In genomic region chrX:97401154-97401553, GRCh38 we compare ENCODE assay signal across 8 cellular contexts.
DNase-seq lines count a peak whose midpoint lies in the region; ATAC-seq and TF ChIP-seq lines count a peak whose summit lies in the region.

No MANE protein-coding gene starts in this region.

- H3K9me2 ChIP-seq in Karpas-422 (replicated peaks; ENCODE audit: insufficient read depth, low read length) (no peaks in the 10 kb centered on the region), GM23248 (ENCODE audit: insufficient read depth) (no peaks in the 10 kb centered on the region)

- ATAC-seq in GM18867 (IDR thresholded peaks at IDR 0.05; ENCODE audit: unreplicated experiment) (peak; percentile 64), HG02759 (IDR thresholded peaks at IDR 0.05; ENCODE audit: unreplicated experiment) (peak; percentile 60), SK-N-SH treated with all-trans-retinoic acid at 6 μM for 48 hours (no peak)

- H3F3A ChIP-seq in GM23248 (ENCODE audit: insufficient read depth) = no peaks in the 10 kb centered on the region

- H3K4me1 ChIP-seq in ACC112 (ENCODE audit: control insufficient read depth, insufficient read depth, low read length, unreplicated experiment) = peaks cover 39% of the 10 kb centered on the region
- peaks cover 68% of the 10 kb centered on the region for H3K4me1 ChIP-seq in Karpas-422 (ENCODE audit: low read length)
- peaks cover 4% of the 10 kb centered on the region for H3K4me1 ChIP-seq in GM23248 (ENCODE audit: insufficient read depth)

- H3K27ac ChIP-seq in ACC112 (ENCODE audit: low read depth, low read length) = peak overlapping the region; percentile 55; the same call in 1 of the 2 replicates
- H3K27ac ChIP-seq in Karpas-422 (ENCODE audit: low read length) = peak overlapping the region; percentile 56; the same call in 1 of the 2 replicates
- H3K27ac ChIP-seq in GM23248 = no peak overlapping the region

- no peaks in the 10 kb centered on the region for H3K9me3 ChIP-seq in Karpas-422 (ENCODE audit: low read length)
- H3K9me3 ChIP-seq in GM23248 (ENCODE audit: low read depth) = no peaks in the 10 kb centered on the region

- H3K4me2 ChIP-seq in Karpas-422 (ENCODE audit: low read depth, low read length, poor library complexity, severe bottlenecking) (peak overlapping the region; percentile 27), GM23248 (ENCODE audit: unreplicated experiment) (no peak overlapping the region)

- WGBS in GM23248 (ENCODE audit: low coverage in 1 of 2, low lambda C conversion rate in 2 of 2, missing lambda C conversion rate in 2 of 2), 2 experiments = 0 to 50% methylated on average over 1 to 2 of the region's 2 CpGs

- H2AFZ ChIP-seq in ACC112 (ENCODE audit: low read length, unreplicated experiment) (no peak overlapping the region), Karpas-422 (ENCODE audit: low read length) (peak overlapping the region; percentile 30; the same call in 1 of the 2 replicates), GM23248 (no peak overlapping the region)

- no peaks in the 10 kb centered on the region for H3K79me2 ChIP-seq in ACC112 (ENCODE audit: control insufficient read depth, insufficient read depth, low read length, unreplicated experiment)
- H3K79me2 ChIP-seq in Karpas-422 (ENCODE audit: low read length) = no peaks in the 10 kb centered on the region
- H3K79me2 ChIP-seq in GM23248 (ENCODE audit: insufficient read depth) = no peaks in the 10 kb centered on the region

- H3K27me3 ChIP-seq in ACC112 (ENCODE audit: insufficient read depth, low read length) = no peaks in the 10 kb centered on the region
- H3K27me3 ChIP-seq in Karpas-422 (ENCODE audit: low read length) = no peaks in the 10 kb centered on the region
- H3K27me3 ChIP-seq in GM23248 (replicated peaks; ENCODE audit: insufficient read depth) = no peaks in the 10 kb centered on the region

- H3K9ac ChIP-seq in Karpas-422 (ENCODE audit: low read length) = no peak overlapping the region
- no peak overlapping the region for H3K9ac ChIP-seq in GM23248

- DNase-seq in Karpas-422 (no peak), NOMO-1 (lab: John Stamatoyannopoulos, UW; ENCODE audit: unreplicated experiment in 2 of 2) (no peak), G401 (ENCODE audit: low spot score) (no peak), GM23248 (no peak)

- in situ Hi-C loops in G401 (cut with HindIII; ENCODE audit: low sequenced_read_pairs) (no loop called here), GM23248 (cut with MboI) (no loop called here)

- H3K4me3 ChIP-seq in ACC112 (ENCODE audit: low read depth, low read length) = no peak overlapping the region
- H3K4me3 ChIP-seq in Karpas-422 (ENCODE audit: low read length) = no peak overlapping the region
- H3K4me3 ChIP-seq in GM23248 = no peak overlapping the region

- H3K36me3 ChIP-seq in ACC112 (ENCODE audit: insufficient read depth, low read length) (no peaks in the 10 kb centered on the region), Karpas-422 (ENCODE audit: insufficient read depth, low read length) (no peaks in the 10 kb centered on the region), GM23248 (ENCODE audit: low read depth) (no peaks in the 10 kb centered on the region)

- no peaks in the 10 kb centered on the region for H4K20me1 ChIP-seq in Karpas-422 (ENCODE audit: insufficient read depth, low read depth, low read length)
- H4K20me1 ChIP-seq in GM23248 (ENCODE audit: insufficient read depth) = no peaks in the 10 kb centered on the region

TF ChIP-seq in SK-N-SH treated with all-trans-retinoic acid at 6 μM for 48 hours, 23 proteins besides CTCF, POLR2A, EP300 and RAD21:
- no peak for TF ChIP-seq ZFP3 (CRISPR knock-in tag; IDR thresholded peaks at IDR 0.05)
- TF ChIP-seq, protein P1, sequence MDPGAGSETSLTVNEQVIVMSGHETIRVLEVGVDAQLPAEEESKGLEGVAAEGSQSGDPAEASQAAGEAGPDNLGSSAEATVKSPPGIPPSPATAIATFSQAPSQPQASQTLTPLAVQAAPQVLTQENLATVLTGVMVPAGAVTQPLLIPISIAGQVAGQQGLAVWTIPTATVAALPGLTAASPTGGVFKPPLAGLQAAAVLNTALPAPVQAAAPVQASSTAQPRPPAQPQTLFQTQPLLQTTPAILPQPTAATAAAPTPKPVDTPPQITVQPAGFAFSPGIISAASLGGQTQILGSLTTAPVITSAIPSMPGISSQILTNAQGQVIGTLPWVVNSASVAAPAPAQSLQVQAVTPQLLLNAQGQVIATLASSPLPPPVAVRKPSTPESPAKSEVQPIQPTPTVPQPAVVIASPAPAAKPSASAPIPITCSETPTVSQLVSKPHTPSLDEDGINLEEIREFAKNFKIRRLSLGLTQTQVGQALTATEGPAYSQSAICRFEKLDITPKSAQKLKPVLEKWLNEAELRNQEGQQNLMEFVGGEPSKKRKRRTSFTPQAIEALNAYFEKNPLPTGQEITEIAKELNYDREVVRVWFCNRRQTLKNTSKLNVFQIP (CRISPR knock-in tag; IDR thresholded peaks at IDR 0.05; ENCODE audit: borderline replicate concordance, low read depth) = no peak
- TF ChIP-seq ESRRG (CRISPR knock-in tag; IDR thresholded peaks at IDR 0.05) = no peak
- no peak for TF ChIP-seq CSDC2 (CRISPR knock-in tag; IDR thresholded peaks at IDR 0.05)
- no peak for TF ChIP-seq ARNTL (CRISPR knock-in tag; IDR thresholded peaks at IDR 0.05; ENCODE audit: borderline replicate concordance, low read depth)
- TF ChIP-seq, protein P2, sequence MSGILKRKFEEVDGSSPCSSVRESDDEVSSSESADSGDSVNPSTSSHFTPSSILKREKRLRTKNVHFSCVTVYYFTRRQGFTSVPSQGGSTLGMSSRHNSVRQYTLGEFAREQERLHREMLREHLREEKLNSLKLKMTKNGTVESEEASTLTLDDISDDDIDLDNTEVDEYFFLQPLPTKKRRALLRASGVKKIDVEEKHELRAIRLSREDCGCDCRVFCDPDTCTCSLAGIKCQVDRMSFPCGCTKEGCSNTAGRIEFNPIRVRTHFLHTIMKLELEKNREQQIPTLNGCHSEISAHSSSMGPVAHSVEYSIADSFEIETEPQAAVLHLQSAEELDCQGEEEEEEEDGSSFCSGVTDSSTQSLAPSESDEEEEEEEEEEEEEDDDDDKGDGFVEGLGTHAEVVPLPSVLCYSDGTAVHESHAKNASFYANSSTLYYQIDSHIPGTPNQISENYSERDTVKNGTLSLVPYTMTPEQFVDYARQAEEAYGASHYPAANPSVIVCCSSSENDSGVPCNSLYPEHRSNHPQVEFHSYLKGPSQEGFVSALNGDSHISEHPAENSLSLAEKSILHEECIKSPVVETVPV (CRISPR knock-in tag; IDR thresholded peaks at IDR 0.05) = no peak
